In the genomic region with DNA sequence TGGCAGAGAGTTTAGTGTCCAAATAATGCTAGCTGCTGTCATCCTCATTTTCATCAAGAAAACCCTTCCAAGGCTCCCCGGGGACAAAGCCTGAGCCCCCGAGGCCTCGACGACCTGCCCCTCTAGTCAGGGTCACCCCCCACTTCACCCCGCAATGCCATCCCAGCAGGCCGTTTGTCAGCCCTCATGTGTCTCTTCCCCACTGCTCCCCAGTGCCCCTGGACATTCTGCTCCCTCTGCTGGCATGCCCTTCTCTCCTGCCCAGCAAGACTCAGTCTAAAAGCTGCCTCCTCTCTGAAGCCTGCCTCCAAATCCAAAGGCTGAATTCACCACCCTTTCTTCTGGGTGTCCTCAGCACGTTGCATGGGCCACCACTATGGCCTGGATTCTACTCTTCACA, we compare ENCODE assay signal across 18 cellular contexts. TPM values are rescaled to one million over a fixed set of nuclear protein-coding genes. Genes with fewer than 3 reads are reported as not detected.
DNase-seq lines count a peak whose midpoint lies in the region; ATAC-seq, FAIRE-seq and TF ChIP-seq lines count a peak whose summit lies in the region.
"Had no signal": no experiment of that assay in that cellular context is flagged by ENCODE, and none has a peak within 500 bp of the region (broad histone marks: within the 10 kb centered on the region; RNA-seq: fewer than 3 reads in every experiment).

No MANE protein-coding gene starts in this region.

- WGBS in pancreas, 2 donors, result 45 to 50% methylated on average over 7 of the region's 7 CpGs

- no peak overlapping the region for H3K4me3 Mint-ChIP-seq in stimulated activated memory B cell treated with anti-CD40 and anti-IgM and Interleukin-4, amounts not matched to agents 10 μg/mL and 1 μg/mL and 100 μg/mL, for 72 hours
- H3K4me3 Mint-ChIP-seq: activated naive CD8-positive, alpha-beta T cell treated with anti-CD3 and anti-CD28 coated beads, Interleukin-2, amount 10 ng/mL, durations not matched to agents 7 days and 5 days; CD8-positive, alpha-beta T cell; central memory CD8-positive, alpha-beta T cell had no signal

- H3K9me3 ChIP-seq in HEK293 (ENCODE audit: control insufficient read depth, insufficient read depth, low read depth, low read length) (no peaks in the 10 kb centered on the region), RWPE2 (ENCODE audit: severe bottlenecking) (no peaks in the 10 kb centered on the region), pancreas (no peaks in the 10 kb centered on the region)
- H3K9me3 ChIP-seq: vagina had no signal

- no peaks in the 10 kb centered on the region for H3K9me3 Mint-ChIP-seq in stimulated activated memory B cell treated with anti-CD40 and anti-IgM and Interleukin-4, amounts not matched to agents 10 μg/mL and 1 μg/mL and 100 μg/mL, for 72 hours
- H3K9me3 Mint-ChIP-seq: activated naive CD8-positive, alpha-beta T cell treated with anti-CD3 and anti-CD28 coated beads, Interleukin-2, amount 10 ng/mL, durations not matched to agents 7 days and 5 days; CD8-positive, alpha-beta T cell; central memory CD8-positive, alpha-beta T cell had no signal

- H3K36me3 Mint-ChIP-seq in stimulated activated memory B cell treated with anti-CD40 and anti-IgM and Interleukin-4, amounts not matched to agents 10 μg/mL and 1 μg/mL and 100 μg/mL, for 72 hours, result peaks cover 39% of the 10 kb centered on the region
- H3K36me3 Mint-ChIP-seq: activated naive CD8-positive, alpha-beta T cell treated with anti-CD3 and anti-CD28 coated beads, Interleukin-2, amount 10 ng/mL, durations not matched to agents 7 days and 5 days; CD8-positive, alpha-beta T cell had no signal

- no peaks in the 10 kb centered on the region for H3K27me3 Mint-ChIP-seq in stimulated activated memory B cell treated with anti-CD40 and anti-IgM and Interleukin-4, amounts not matched to agents 10 μg/mL and 1 μg/mL and 100 μg/mL, for 72 hours

- no peak overlapping the region for H3K4me3 ChIP-seq in HEK293 (ENCODE audit: low read depth, low read length)
- no peak overlapping the region for H3K4me3 ChIP-seq in RWPE2 (ENCODE audit: severe bottlenecking)
- H3K4me3 ChIP-seq in epithelial cell of esophagus (ENCODE audit: low read length), result no peak overlapping the region
- no peak overlapping the region for H3K4me3 ChIP-seq in pancreas
- H3K4me3 ChIP-seq: vagina had no signal

- H3K36me3 ChIP-seq in HEK293 (ENCODE audit: control insufficient read depth in 2 of 2, insufficient read depth in 1 of 2, low read length in 2 of 2), result no peaks in the 10 kb centered on the region
- H3K36me3 ChIP-seq in RWPE2 (ENCODE audit: low read depth), result no peaks in the 10 kb centered on the region
- H3K36me3 ChIP-seq in pancreas, result no peaks in the 10 kb centered on the region
- H3K36me3 ChIP-seq: vagina had no signal

- H3K4me1 ChIP-seq in HEK293 (ENCODE audit: control insufficient read depth, insufficient read depth, low read length), result peaks cover 4% of the 10 kb centered on the region
- peaks cover 21% of the 10 kb centered on the region for H3K4me1 ChIP-seq in RWPE2 (ENCODE audit: insufficient read depth, poor library complexity, severe bottlenecking)
- no peaks in the 10 kb centered on the region for H3K4me1 ChIP-seq in pancreas
- H3K4me1 ChIP-seq: vagina had no signal

- POLR2A ChIA-PET in HEK293 (lab: Yijun Ruan, JAX), result interaction anchor here (0.6 to 0.7 kb wide), 2 partner anchors 17 to 53 kb away, joined by 3 read pairs; no protein-coding TSS in a partner anchor

- H3K27ac ChIP-seq in HEK293 (ENCODE audit: extremely low read depth, low read depth, low read length), result no peak overlapping the region
- no peak overlapping the region for H3K27ac ChIP-seq in RWPE2 (ENCODE audit: poor library complexity, severe bottlenecking)
- no peak overlapping the region for H3K27ac ChIP-seq in pancreas
- H3K27ac ChIP-seq: vagina had no signal

- CTCF ChIA-PET in HEK293 (lab: Yijun Ruan, JAX), result interaction anchor here (0.8 to 1.7 kb wide), 7 partner anchors 9 to 183 kb away, joined by 3 to 7 read pairs (median 5); no protein-coding TSS in a partner anchor

- H3K27me3 ChIP-seq in RWPE2 (ENCODE audit: insufficient read depth, poor library complexity, severe bottlenecking) (no peaks in the 10 kb centered on the region), pancreas (no peaks in the 10 kb centered on the region)
- H3K27me3 ChIP-seq: vagina had no signal

- no peak for DNase-seq in RWPE2 (ENCODE audit: low spot score)
- no peak for DNase-seq in epithelial cell of esophagus (ENCODE audit: low read depth)
- no peak for DNase-seq in inferior parietal cortex (ENCODE audit: extremely low spot score)
- no peak for DNase-seq in pancreas
- DNase-seq: activated CD4-positive, alpha-beta T cell treated with anti-CD3 and anti-CD28 coated beads for 48 hours; activated naive CD8-positive, alpha-beta T cell treated with anti-CD3 and anti-CD28 coated beads, Interleukin-2, amount 10 ng/mL, durations not matched to agents 7 days and 5 days; activated T-cell treated with anti-CD3 and anti-CD28 coated beads, Interleukin-2, amount 50 U/mL, for 1 hour; NCI-H187; NCI-H510A; stimulated activated naive CD4-positive, alpha-beta T cell treated with Interleukin-2 at 50 U/mL for 16 hours; T-helper 1 cell had no signal

- H3K4me1 Mint-ChIP-seq in stimulated activated memory B cell treated with anti-CD40 and anti-IgM and Interleukin-4, amounts not matched to agents 10 μg/mL and 1 μg/mL and 100 μg/mL, for 72 hours, result peaks cover 72% of the 10 kb centered on the region
- H3K4me1 Mint-ChIP-seq: activated naive CD8-positive, alpha-beta T cell treated with anti-CD3 and anti-CD28 coated beads, Interleukin-2, amount 10 ng/mL, durations not matched to agents 7 days and 5 days; central memory CD8-positive, alpha-beta T cell had no signal

- peak; percentile 40; the same call in 1 of the 2 replicates for TF ChIP-seq CTCF in HEK293 (tag by site-specific recombination; IDR thresholded peaks at IDR 0.05)
- TF ChIP-seq CTCF in RWPE2 (IDR thresholded peaks at IDR 0.05; ENCODE audit: poor library complexity, severe bottlenecking), result peak; percentile 31
- peak; percentile 23 for TF ChIP-seq CTCF in epithelial cell of esophagus (IDR thresholded peaks at IDR 0.05; ENCODE audit: insufficient read depth, low read depth, low read length, missing control alignments)
- no peak for TF ChIP-seq CTCF in pancreas (IDR thresholded peaks at IDR 0.05)

- peak overlapping the region; percentile 93 for H3K27ac Mint-ChIP-seq in stimulated activated memory B cell treated with anti-CD40 and anti-IgM and Interleukin-4, amounts not matched to agents 10 μg/mL and 1 μg/mL and 100 μg/mL, for 72 hours
- H3K27ac Mint-ChIP-seq: activated naive CD8-positive, alpha-beta T cell treated with anti-CD3 and anti-CD28 coated beads, Interleukin-2, amount 10 ng/mL, durations not matched to agents 7 days and 5 days; CD8-positive, alpha-beta T cell had no signal

- intact Hi-C loops in pancreas (cut with DNase I), result no loop called here

- FAIRE-seq in pancreas (lab: Jason Lieb, UNC), result no peak

- ATAC-seq in RWPE2 (ENCODE audit: low read depth) (no peak), pancreas (no peak), HG03442 (IDR thresholded peaks at IDR 0.05; ENCODE audit: unreplicated experiment) (no peak)
- no peak for ATAC-seq in stimulated activated memory B cell treated with anti-CD40 and anti-IgM and Interleukin-4, amounts not matched to agents 10 μg/mL and 1 μg/mL and 100 μg/mL, for 72 hours
- ATAC-seq: CD8-positive, alpha-beta T cell had no signal

TF ChIP-seq in HEK293, 187 proteins besides CTCF, POLR2A, EP300 and RAD21 (continues in another document):
- TF ChIP-seq ZNF266 (tag by site-specific recombination; IDR thresholded peaks at IDR 0.05; ENCODE audit: low read depth) (no peak), FEZF1 (tag by site-specific recombination; IDR thresholded peaks at IDR 0.05) (no peak), ZNF558 (tag by site-specific recombination; IDR thresholded peaks at IDR 0.05) (no peak), ZNF404 (tag by site-specific recombination; IDR thresholded peaks at IDR 0.05) (no peak), ZNF174 (tag by site-specific recombination; IDR thresholded peaks at IDR 0.05) (no peak), ZNF600 (tag by site-specific recombination; IDR thresholded peaks at IDR 0.05) (no peak), ZNF140 (tag by site-specific recombination; IDR thresholded peaks at IDR 0.05) (no peak)
- TF ChIP-seq, protein P1, sequence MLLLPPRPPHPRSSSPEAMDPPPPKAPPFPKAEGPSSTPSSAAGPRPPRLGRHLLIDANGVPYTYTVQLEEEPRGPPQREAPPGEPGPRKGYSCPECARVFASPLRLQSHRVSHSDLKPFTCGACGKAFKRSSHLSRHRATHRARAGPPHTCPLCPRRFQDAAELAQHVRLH (tag by site-specific recombination; IDR thresholded peaks at IDR 0.05), result no peak
- TF ChIP-seq, protein P2, sequence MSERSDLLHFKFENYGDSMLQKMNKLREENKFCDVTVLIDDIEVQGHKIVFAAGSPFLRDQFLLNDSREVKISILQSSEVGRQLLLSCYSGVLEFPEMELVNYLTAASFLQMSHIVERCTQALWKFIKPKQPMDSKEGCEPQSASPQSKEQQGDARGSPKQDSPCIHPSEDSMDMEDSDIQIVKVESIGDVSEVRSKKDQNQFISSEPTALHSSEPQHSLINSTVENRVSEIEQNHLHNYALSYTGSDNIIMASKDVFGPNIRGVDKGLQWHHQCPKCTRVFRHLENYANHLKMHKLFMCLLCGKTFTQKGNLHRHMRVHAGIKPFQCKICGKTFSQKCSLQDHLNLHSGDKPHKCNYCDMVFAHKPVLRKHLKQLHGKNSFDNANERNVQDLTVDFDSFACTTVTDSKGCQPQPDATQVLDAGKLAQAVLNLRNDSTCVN (tag by site-specific recombination; optimal IDR thresholded peaks at IDR 0.05), result no peak
- TF ChIP-seq, protein P3, sequence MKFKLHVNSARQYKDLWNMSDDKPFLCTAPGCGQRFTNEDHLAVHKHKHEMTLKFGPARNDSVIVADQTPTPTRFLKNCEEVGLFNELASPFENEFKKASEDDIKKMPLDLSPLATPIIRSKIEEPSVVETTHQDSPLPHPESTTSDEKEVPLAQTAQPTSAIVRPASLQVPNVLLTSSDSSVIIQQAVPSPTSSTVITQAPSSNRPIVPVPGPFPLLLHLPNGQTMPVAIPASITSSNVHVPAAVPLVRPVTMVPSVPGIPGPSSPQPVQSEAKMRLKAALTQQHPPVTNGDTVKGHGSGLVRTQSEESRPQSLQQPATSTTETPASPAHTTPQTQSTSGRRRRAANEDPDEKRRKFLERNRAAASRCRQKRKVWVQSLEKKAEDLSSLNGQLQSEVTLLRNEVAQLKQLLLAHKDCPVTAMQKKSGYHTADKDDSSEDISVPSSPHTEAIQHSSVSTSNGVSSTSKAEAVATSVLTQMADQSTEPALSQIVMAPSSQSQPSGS (tag by site-specific recombination; IDR thresholded peaks at IDR 0.05; ENCODE audit: low read depth), result no peak

RNA-seq across cellular contexts. Expression of gene PAX5, which starts 59.3 kb away (rescaled TPM):
- total RNA-seq in pancreas, result under 1 TPM in 5 of 6 donors, not detected in 1; 0.03 to 0.35 (median 0.32) TPM
- under 1 TPM; under 0.01 to 0.04 TPM for polyA plus RNA-seq in pancreas
- total RNA-seq: skeletal muscle tissue had no signal

Comparison
In these comparisons a context has a peak if more than half of its experiments do, and no peak if none do; other contexts are left out.
1. CTCF ChIP-seq: peak in HEK293 (single experiment), RWPE2 (single experiment) and epithelial cell of esophagus (single experiment); none in pancreas (0 of 4).